28 cellular contexts compared by ENCODE assay signal in genomic region chr2:191946471-191947182, GRCh38.
DNase-seq lines count a peak whose midpoint lies in the region; ATAC-seq, FAIRE-seq and TF ChIP-seq lines count a peak whose summit lies in the region.
"Had no signal": no experiment of that assay in that cellular context is flagged by ENCODE, and none has a peak within 500 bp of the region (broad histone marks: within the 10 kb centered on the region; RNA-seq: fewer than 3 reads in every experiment).

No MANE protein-coding gene starts in this region.

- no peaks in the 10 kb centered on the region for H3K4me1 Mint-ChIP-seq in activated CD4-positive, alpha-beta memory T cell treated with anti-CD3 and anti-CD28 coated beads, Interleukin-2, amount 10 ng/mL, durations not matched to agents 7 days and 5 days
- H3K4me1 Mint-ChIP-seq: CD8-positive, alpha-beta memory T cell had no signal

- no peak overlapping the region for H3K4me2 ChIP-seq in K562 (ENCODE audit: insufficient read depth, low read length)

- intact Hi-C loops in K562 (cut with micrococcal nuclease) = loop anchor here (5.0 kb wide), 3 partner anchors 79 to 216 kb away; no protein-coding TSS in a partner anchor
- intact Hi-C loops in left ventricle myocardium inferior (cut with micrococcal nuclease) = no loop called here

- TF ChIP-seq CTCF in LNCaP clone FGC (IDR thresholded peaks at IDR 0.05; ENCODE audit: control insufficient read depth, extremely low read depth, insufficient read depth) = no peak
- no peak for TF ChIP-seq CTCF in K562 (IDR thresholded peaks at IDR 0.05 in 2 of 3, conservative IDR thresholded peaks at IDR 0.05 in 1 of 3; ENCODE audit: insufficient read depth in 2 of 3, low read depth in 1 of 3, low read length in 3 of 3)
- TF ChIP-seq CTCF in left ventricle myocardium inferior (IDR thresholded peaks at IDR 0.05; ENCODE audit: borderline replicate concordance) = no peak

- H3K27me3 ChIP-seq in K562 (ENCODE audit: control insufficient read depth in 2 of 2, insufficient read depth in 2 of 2, low read length in 2 of 2) = no peaks in the 10 kb centered on the region
- H3K27me3 ChIP-seq in left ventricle myocardium inferior (ENCODE audit: low read depth) = no peaks in the 10 kb centered on the region
- H3K27me3 ChIP-seq: esophagus muscularis mucosa, tibial artery had no signal

- H3K4me1 ChIP-seq in K562 (replicated peaks in 1 of 2; ENCODE audit: control insufficient read depth in 2 of 2, insufficient read depth in 2 of 2, low read length in 2 of 2) = peaks cover 0 to 12% of the 10 kb centered on the region in 2 experiments; a peak in 3 of 5 replicates
- H3K4me1 ChIP-seq in left ventricle myocardium inferior = peaks cover 18% of the 10 kb centered on the region
- H3K4me1 ChIP-seq: tibial artery had no signal

- FAIRE-seq in K562 (lab: Jason Lieb, UNC) = no peak
- FAIRE-seq: astrocyte, HepG2 had no signal

- no peak for TF ChIP-seq POLR2A in K562 (conservative IDR thresholded peaks at IDR 0.05)

- CTCF ChIA-PET in K562 (lab: Yijun Ruan, JAX; ENCODE audit: low intra/inter-chr PET ratio) = no interaction called here
- CTCF ChIA-PET in activated CD4-positive, alpha-beta memory T cell treated with anti-CD3 and anti-CD28 coated beads, Interleukin-2, amount 10 ng/mL, durations not matched to agents 7 days and 5 days (lab: Charles Lee) = no interaction called here

- 0% methylated on average over 1 of the region's 2 CpGs for WGBS in K562 (ENCODE audit: insufficient coverage, low coverage, missing lambda C conversion rate)

- H3K9me3 Mint-ChIP-seq in activated CD4-positive, alpha-beta memory T cell treated with anti-CD3 and anti-CD28 coated beads, Interleukin-2, amount 10 ng/mL, durations not matched to agents 7 days and 5 days = no peaks in the 10 kb centered on the region
- no peaks in the 10 kb centered on the region for H3K9me3 Mint-ChIP-seq in activated naive CD4-positive, alpha-beta T cell treated with anti-CD3 and anti-CD28 coated beads, Interleukin-2, amount 50 U/mL, for 72 hours
- H3K9me3 Mint-ChIP-seq: activated CD8-positive, alpha-beta T cell treated with anti-CD3 and anti-CD28 coated beads for 36 hours; natural killer cell treated with Interleukin-12 subunit alpha and Interleukin-12 subunit beta and Interleukin-15 and Interleukin-18, amount 100 ng/mL, for 72 hours; T-helper 1 cell treated with Interleukin-12 subunit alpha and Interleukin-12 subunit beta and Interleukin-4 antibody, amounts not matched to agents 30 μg/mL and 1 μg/mL, for 36 hours had no signal

- no peak for TF ChIP-seq RAD21 in K562 (CRISPR knock-in tag; conservative IDR thresholded peaks at IDR 0.05 in 1 of 2, IDR thresholded peaks at IDR 0.05 in 1 of 2)

- DNase-seq in LNCaP clone FGC (ENCODE audit: low read depth) (peak; percentile 66), K562 (ENCODE audit: extremely low read depth in 1 of 4, low spot score in 3 of 4) (no peak), left ventricle myocardium inferior (no peak)
- no peak for DNase-seq in activated CD4-positive, alpha-beta memory T cell treated with anti-CD3 and anti-CD28 coated beads, Interleukin-2, amount 10 ng/mL, durations not matched to agents 7 days and 5 days
- no peak for DNase-seq in activated naive CD4-positive, alpha-beta T cell treated with anti-CD3 and anti-CD28 coated beads, Interleukin-2, amount 50 U/mL, for 72 hours (ENCODE audit: low spot score in 2 of 2)
- DNase-seq: activated CD4-positive, CD25-positive, alpha-beta regulatory T cell; activated naive CD4-positive, alpha-beta T cell treated with anti-CD3 and anti-CD28 coated beads, Interleukin-2, amount 50 U/mL, for 16 hours; activated T-cell treated with anti-CD3 and anti-CD28 coated beads, Interleukin-2, amount 50 U/mL, for 48 hours; CD8-positive, alpha-beta memory T cell; cerebellar nuclear complex; effector memory CD4-positive, alpha-beta T cell; GM23248; mesendoderm; NCI-H1930; NCI-H524 treated with DMSO at 0.1 percent for 48 hours; posterior cingulate gyrus; SHP77 treated with DMSO at 0.1 percent for 48 hours; stimulated activated naive CD4-positive, alpha-beta T cell treated with Interleukin-2 at 50 U/mL for 16 hours; tibial artery had no signal

- in situ Hi-C loops in K562 (cut with MboI) = no loop called here

- no peak for TF ChIP-seq EP300 in K562 (IDR thresholded peaks at IDR 0.05; ENCODE audit: low read length)

- 0 out of 3 replicates have a peak, but pooled peaks cover 2% of the 10 kb centered on the region for H3K36me3 ChIP-seq in K562 (ENCODE audit: control insufficient read depth, insufficient read depth, low read length)
- H3K36me3 ChIP-seq in left ventricle myocardium inferior = no peaks in the 10 kb centered on the region
- H3K36me3 ChIP-seq: esophagus muscularis mucosa, tibial artery had no signal

- ATAC-seq in GM18519 (IDR thresholded peaks at IDR 0.05; ENCODE audit: low FRiP score, unreplicated experiment) (peak; percentile 51), GM21529 (IDR thresholded peaks at IDR 0.05; ENCODE audit: unreplicated experiment) (peak; percentile 53), K562 (no peak), HG03135 (IDR thresholded peaks at IDR 0.05; ENCODE audit: unreplicated experiment) (no peak)
- no peak for ATAC-seq in activated naive CD4-positive, alpha-beta T cell treated with anti-CD3 and anti-CD28 coated beads, Interleukin-2, amount 50 U/mL, for 72 hours
- ATAC-seq: activated CD8-positive, alpha-beta T cell treated with anti-CD3 and anti-CD28 coated beads for 36 hours; natural killer cell treated with Interleukin-12 subunit alpha and Interleukin-12 subunit beta and Interleukin-15 and Interleukin-18, amount 100 ng/mL, for 72 hours had no signal

- H3K9me3 ChIP-seq in K562 (replicated peaks; ENCODE audit: control insufficient read depth, insufficient read depth, low read depth, low read length) (no peaks in the 10 kb centered on the region), left ventricle myocardium inferior (replicated peaks) (no peaks in the 10 kb centered on the region)
- H3K9me3 ChIP-seq: esophagus muscularis mucosa, tibial artery had no signal

- H3K4me3 ChIP-seq in LNCaP clone FGC (ENCODE audit: low read depth, low read length) = no peak overlapping the region
- H3K4me3 ChIP-seq in K562 = no peak overlapping the region
- no peak overlapping the region for H3K4me3 ChIP-seq in left ventricle myocardium inferior
- H3K4me3 ChIP-seq: esophagus muscularis mucosa, GM23248, tibial artery had no signal

- no peaks in the 10 kb centered on the region for H3K36me3 Mint-ChIP-seq in activated CD4-positive, alpha-beta memory T cell treated with anti-CD3 and anti-CD28 coated beads, Interleukin-2, amount 10 ng/mL, durations not matched to agents 7 days and 5 days (ENCODE audit: low read depth)
- no peaks in the 10 kb centered on the region for H3K36me3 Mint-ChIP-seq in activated naive CD4-positive, alpha-beta T cell treated with anti-CD3 and anti-CD28 coated beads, Interleukin-2, amount 50 U/mL, for 72 hours
- H3K36me3 Mint-ChIP-seq: CD8-positive, alpha-beta memory T cell; natural killer cell treated with Interleukin-12 subunit alpha and Interleukin-12 subunit beta and Interleukin-15 and Interleukin-18, amount 100 ng/mL, for 72 hours had no signal

- H3K9me1 ChIP-seq in K562 (ENCODE audit: control insufficient read depth, insufficient read depth, low read length) = no peaks in the 10 kb centered on the region

- POLR2A ChIA-PET in K562 (lab: Yijun Ruan, JAX) = no interaction called here
- POLR2A ChIA-PET in activated CD4-positive, alpha-beta memory T cell treated with anti-CD3 and anti-CD28 coated beads, Interleukin-2, amount 10 ng/mL, durations not matched to agents 7 days and 5 days (lab: Charles Lee) = no interaction called here

- peaks cover 12% of the 10 kb centered on the region for H3K27me3 Mint-ChIP-seq in activated CD4-positive, alpha-beta memory T cell treated with anti-CD3 and anti-CD28 coated beads, Interleukin-2, amount 10 ng/mL, durations not matched to agents 7 days and 5 days

- no peak overlapping the region for H3K4me3 Mint-ChIP-seq in activated CD4-positive, alpha-beta memory T cell treated with anti-CD3 and anti-CD28 coated beads, Interleukin-2, amount 10 ng/mL, durations not matched to agents 7 days and 5 days
- H3K4me3 Mint-ChIP-seq: activated CD8-positive, alpha-beta T cell treated with anti-CD3 and anti-CD28 coated beads for 36 hours; CD8-positive, alpha-beta memory T cell; natural killer cell treated with Interleukin-12 subunit alpha and Interleukin-12 subunit beta and Interleukin-15 and Interleukin-18, amount 100 ng/mL, for 72 hours; T-helper 1 cell treated with Interleukin-12 subunit alpha and Interleukin-12 subunit beta and Interleukin-4 antibody, amounts not matched to agents 30 μg/mL and 1 μg/mL, for 36 hours had no signal

- no peak overlapping the region for H3K9ac ChIP-seq in K562 (ENCODE audit: insufficient read depth in 1 of 2, low read depth in 2 of 2, low read length in 2 of 2)
- H3K9ac ChIP-seq: GM23248 had no signal

- H4K20me1 ChIP-seq in K562 (replicated peaks; ENCODE audit: control insufficient read depth, insufficient read depth, low read length) = no peaks in the 10 kb centered on the region

- H3K27ac ChIP-seq in K562 (ENCODE audit: extremely low read depth, low read depth, low read length) = no peak overlapping the region
- no peak overlapping the region for H3K27ac ChIP-seq in left ventricle myocardium inferior (replicated peaks)
- H3K27ac ChIP-seq: esophagus muscularis mucosa, GM23248, tibial artery had no signal

- no peak overlapping the region for H2AFZ ChIP-seq in K562 (ENCODE audit: low read depth, low read length)
- H2AFZ ChIP-seq: GM23248 had no signal

- H3K79me2 ChIP-seq in K562 (ENCODE audit: control insufficient read depth, insufficient read depth, low read length) = no peaks in the 10 kb centered on the region

- BruUV-seq in K562 (replicated peaks; lab: Mats Ljungman, UMichigan) = no TSS peak

- H3K27ac Mint-ChIP-seq in activated CD4-positive, alpha-beta memory T cell treated with anti-CD3 and anti-CD28 coated beads, Interleukin-2, amount 10 ng/mL, durations not matched to agents 7 days and 5 days = no peak overlapping the region
- no peak overlapping the region for H3K27ac Mint-ChIP-seq in activated naive CD4-positive, alpha-beta T cell treated with anti-CD3 and anti-CD28 coated beads, Interleukin-2, amount 50 U/mL, for 72 hours
- H3K27ac Mint-ChIP-seq: activated CD8-positive, alpha-beta T cell treated with anti-CD3 and anti-CD28 coated beads for 36 hours; natural killer cell treated with Interleukin-12 subunit alpha and Interleukin-12 subunit beta and Interleukin-15 and Interleukin-18, amount 100 ng/mL, for 72 hours; T-helper 1 cell treated with Interleukin-12 subunit alpha and Interleukin-12 subunit beta and Interleukin-4 antibody, amounts not matched to agents 30 μg/mL and 1 μg/mL, for 36 hours had no signal

TF ChIP-seq in K562, 482 proteins besides CTCF, POLR2A, EP300 and RAD21:
- TF ChIP-seq POLR2G (IDR thresholded peaks at IDR 0.05; ENCODE audit: low read depth, low read length) = no peak
- peak; percentile 82 for TF ChIP-seq SPI1 (IDR thresholded peaks at IDR 0.05; ENCODE audit: borderline replicate concordance, low read depth, low read length)
TF ChIP-seq in K562: peak in this region for 1.

Comparison
In these comparisons a context has a peak if more than half of its experiments do, and no peak if none do; other contexts are left out.
1. ATAC-seq: peak in GM18519 (single experiment) and GM21529 (single experiment); none in K562 (single experiment), HG03135 (single experiment) and activated naive CD4-positive, alpha-beta T cell treated with anti-CD3 and anti-CD28 coated beads, Interleukin-2, amount 50 U/mL, for 72 hours (0 of 2).